8 cellular contexts compared by ENCODE assay signal in genomic region chr1:40451238-40451585, GRCh38.
A peak's percentile ranks its signal among the peaks of the same experiment; 100 is the strongest.
DNase-seq lines count a peak whose midpoint lies in the region; ATAC-seq and TF ChIP-seq lines count a peak whose summit lies in the region.

No MANE protein-coding gene starts in this region.

- peak overlapping the region; percentile 77 for H3K9ac ChIP-seq in iPS-18a (ENCODE audit: low read length)

- no peak for DNase-seq in AG04449 (ENCODE audit: low read depth, low spot score)
- peak; percentile 53 for DNase-seq in activated CD8-positive, alpha-beta memory T cell treated with anti-CD3 and anti-CD28 coated beads, Interleukin-2, amount 50 U/mL, for 48 hours
- no peak for DNase-seq in inferior parietal cortex (ENCODE audit: extremely low spot score)
- DNase-seq in amygdala (lab: John Stamatoyannopoulos, UW) = no peak
- DNase-seq in epidermal melanocyte (ENCODE audit: insufficient read length, low spot score) = no peak
- no peak for DNase-seq in kidney tubule cell (ENCODE audit: low spot score)

- H3K4me1 ChIP-seq in iPS-18a (ENCODE audit: control insufficient read depth, low read depth, low read length) = peaks cover 12% of the 10 kb centered on the region

- no peaks in the 10 kb centered on the region for H3K27me3 ChIP-seq in iPS-18a (ENCODE audit: control insufficient read depth, insufficient read depth, low read length)

- POLR2A ChIA-PET in AG04449 (lab: Yijun Ruan, JAX) = interaction anchor here (1.6 kb wide), 1 partner anchor 26 kb away, joined by 9 read pairs; the partner anchor contains the start of gene ZFP69

- no peak for TF ChIP-seq CTCF in AG04449 (IDR thresholded peaks at IDR 0.05; ENCODE audit: insufficient read depth, low read length, missing control alignments)

- H3K27ac ChIP-seq in iPS-18a (ENCODE audit: low read length) = no peak overlapping the region

- peaks cover 7% of the 10 kb centered on the region for H3K36me3 ChIP-seq in iPS-18a (ENCODE audit: control insufficient read depth, low read depth, low read length)

- peaks cover 7% of the 10 kb centered on the region for H3K9me3 ChIP-seq in iPS-18a (ENCODE audit: control insufficient read depth, low read depth, low read length)

- peak; percentile 19 for ATAC-seq in GM21447 (IDR thresholded peaks at IDR 0.05; ENCODE audit: unreplicated experiment)

- H3K4me3 ChIP-seq in AG04449 (ENCODE audit: low read depth, low read length) (peak overlapping the region; percentile 78), iPS-18a (ENCODE audit: low read length) (peak overlapping the region; percentile 81)

- CTCF ChIA-PET in AG04449 (lab: Yijun Ruan, JAX) = interaction anchor here (1.4 to 1.5 kb wide), 3 partner anchors 12 to 298 kb away, joined by 3 to 8 read pairs (median 4); no protein-coding TSS in a partner anchor
